28 cellular contexts compared by ENCODE assay signal in genomic region chr9:78430387-78430786, GRCh38.
"Had no signal": no experiment of that assay in that cellular context is flagged by ENCODE, and none has a peak within 500 bp of the region (broad histone marks: within the 10 kb centered on the region; RNA-seq: fewer than 3 reads in every experiment).

No MANE protein-coding gene starts in this region.

- H3K4me3 Mint-ChIP-seq: dendritic cell treated with granulocyte-macrophage colony-stimulating factor and Interleukin-4, amounts not matched to agents 40 ng/mL and 50 ng/mL, for 4 days; effector memory CD8-positive, alpha-beta T cell; endodermal cell; mesothelial cell of epicardium; naive B cell; naive thymus-derived CD8-positive, alpha-beta T cell had no signal

- H3K36me3 ChIP-seq: esophagus squamous epithelium, gastrocnemius medialis, heart right ventricle, left lung, lower lobe of right lung had no signal

- H3K36me3 Mint-ChIP-seq: naive B cell had no signal

- ATAC-seq: effector memory CD8-positive, alpha-beta T cell; esophagus mucosa; gastrocnemius medialis; heart right ventricle; left cardiac atrium; left lung; left ventricle myocardium superior; lower lobe of right lung; mucosa of descending colon; naive thymus-derived CD8-positive, alpha-beta T cell had no signal

- DNase-seq: cortex of kidney; effector CD8-positive, alpha-beta T cell; effector memory CD8-positive, alpha-beta T cell; endodermal cell; erythroblast; esophagus squamous epithelium; foreskin fibroblast; foreskin melanocyte; gastrocnemius medialis; glutamatergic neuron; head of caudate nucleus; heart right ventricle; hippocampal formation; left cardiac atrium; left lung; left ventricle myocardium superior; lower lobe of right lung; mesenchymal stem cell; mucosa of descending colon; naive B cell; naive thymus-derived CD8-positive, alpha-beta T cell had no signal

- H3K9me3 ChIP-seq: gastrocnemius medialis, lower lobe of right lung had no signal

- H3K27ac Mint-ChIP-seq: dendritic cell treated with granulocyte-macrophage colony-stimulating factor and Interleukin-4, amounts not matched to agents 40 ng/mL and 50 ng/mL, for 4 days; effector memory CD8-positive, alpha-beta T cell; endodermal cell; mesothelial cell of epicardium; naive B cell; naive thymus-derived CD8-positive, alpha-beta T cell had no signal

- H3K27me3 Mint-ChIP-seq: dendritic cell treated with granulocyte-macrophage colony-stimulating factor and Interleukin-4, amounts not matched to agents 40 ng/mL and 50 ng/mL, for 4 days had no signal

- FAIRE-seq: endometrium, islet of Langerhans, keratinocyte had no signal

- H3K27me3 ChIP-seq: esophagus squamous epithelium, gastrocnemius medialis had no signal

- H3K4me1 ChIP-seq: esophagus squamous epithelium, gastrocnemius medialis, heart right ventricle, left lung, lower lobe of right lung had no signal

- H3K27ac ChIP-seq: epithelial cell of prostate, esophagus squamous epithelium, gastrocnemius medialis, heart right ventricle, left lung, lower lobe of right lung had no signal

- H3K4me1 Mint-ChIP-seq: endodermal cell; mesothelial cell of epicardium; naive B cell; naive thymus-derived CD8-positive, alpha-beta T cell had no signal

- H3K4me3 ChIP-seq: esophagus squamous epithelium, gastrocnemius medialis, heart right ventricle, left lung, lower lobe of right lung, mucosa of descending colon had no signal
